In genomic region chr13:98919566-98919965, GRCh38 we compare ENCODE assay signal across 16 cellular contexts. TPM values are rescaled to one million over a fixed set of nuclear protein-coding genes. Genes with fewer than 3 reads are reported as not detected.
DNase-seq lines count a peak whose midpoint lies in the region; ATAC-seq, FAIRE-seq and TF ChIP-seq lines count a peak whose summit lies in the region.
"Had no signal": no experiment of that assay in that cellular context is flagged by ENCODE, and none has a peak within 500 bp of the region (broad histone marks: within the 10 kb centered on the region; RNA-seq: fewer than 3 reads in every experiment).

No MANE protein-coding gene starts in this region.

- H3K4me1 Mint-ChIP-seq in activated naive CD4-positive, alpha-beta T cell treated with anti-CD3 and anti-CD28 coated beads, Interleukin-2, amount 10 ng/mL, durations not matched to agents 7 days and 5 days, result peaks cover 44% of the 10 kb centered on the region

- H3K27ac ChIP-seq in neutrophil, result peak overlapping the region; percentile 83
- H3K27ac ChIP-seq: 22Rv1, sigmoid colon had no signal

- no peak for ATAC-seq in GM18505 (IDR thresholded peaks at IDR 0.05; ENCODE audit: unreplicated experiment)
- ATAC-seq: left colon, mucosa of descending colon had no signal

- TF ChIP-seq POLR2A in H54 (IDR thresholded peaks at IDR 0.05; ENCODE audit: low read depth, low read length) (no peak), GM18505 (IDR thresholded peaks at IDR 0.05; ENCODE audit: borderline replicate concordance, extremely low read depth, insufficient read depth, insufficient read length) (no peak)

- TF ChIP-seq CTCF in neutrophil (IDR thresholded peaks at IDR 0.05), result no peak

- peak overlapping the region in 1 of 2 experiments; percentile 13 for H3K4me3 ChIP-seq in neutrophil (ENCODE audit: low read depth in 1 of 2, low read length in 1 of 2)
- H3K4me3 ChIP-seq: mucosa of descending colon, sigmoid colon had no signal

- H3K36me3 ChIP-seq in neutrophil, result no peaks in the 10 kb centered on the region

- H3K27ac Mint-ChIP-seq in activated naive CD4-positive, alpha-beta T cell treated with anti-CD3 and anti-CD28 coated beads, Interleukin-2, amount 10 ng/mL, durations not matched to agents 7 days and 5 days, result peak overlapping the region; percentile 71
- H3K27ac Mint-ChIP-seq: CD14-positive monocyte had no signal

- H3K4me1 ChIP-seq in neutrophil (ENCODE audit: control insufficient read depth in 1 of 2, insufficient read depth in 1 of 2, low read depth in 1 of 2, low read length in 1 of 2), result peaks cover 42 to 47% of the 10 kb centered on the region in 2 experiments

- DNase-seq in NCI-H146 (lab: John Stamatoyannopoulos, UW) (peak; percentile 7), NCI-H146 treated with DMSO at 0.1 percent for 48 hours (lab: John Stamatoyannopoulos, UW; ENCODE audit: unreplicated experiment) (no peak), H54 (ENCODE audit: insufficient read length, low spot score) (no peak), T-helper 9 cell (no peak), A172 (ENCODE audit: low spot score) (no peak)
- no peak for DNase-seq in activated naive CD4-positive, alpha-beta T cell treated with anti-CD3 and anti-CD28 coated beads, Interleukin-2, amount 10 ng/mL, durations not matched to agents 7 days and 5 days
- DNase-seq: left colon, mucosa of descending colon, NCI-H1694 treated with DMSO at 0.1 percent for 48 hours, occipital lobe, SIG-M5, sigmoid colon had no signal

- H3K9me3 Mint-ChIP-seq in activated naive CD4-positive, alpha-beta T cell treated with anti-CD3 and anti-CD28 coated beads, Interleukin-2, amount 10 ng/mL, durations not matched to agents 7 days and 5 days, result peaks cover 4% of the 10 kb centered on the region
- H3K9me3 Mint-ChIP-seq: CD14-positive monocyte had no signal

- no peaks in the 10 kb centered on the region for H3K9me3 ChIP-seq in neutrophil
- H3K9me3 ChIP-seq: mucosa of descending colon, sigmoid colon had no signal

- peak; percentile 6 for FAIRE-seq in H54 (lab: Jason Lieb, UNC)

- H3K36me3 Mint-ChIP-seq in activated naive CD4-positive, alpha-beta T cell treated with anti-CD3 and anti-CD28 coated beads, Interleukin-2, amount 10 ng/mL, durations not matched to agents 7 days and 5 days, result peaks cover 85% of the 10 kb centered on the region
- H3K36me3 Mint-ChIP-seq: CD14-positive monocyte had no signal

- H3K27me3 ChIP-seq in neutrophil, result peaks cover 10% of the 10 kb centered on the region
- H3K27me3 ChIP-seq: sigmoid colon had no signal

- no peak overlapping the region for H3K4me3 Mint-ChIP-seq in activated naive CD4-positive, alpha-beta T cell treated with anti-CD3 and anti-CD28 coated beads, Interleukin-2, amount 10 ng/mL, durations not matched to agents 7 days and 5 days
- H3K4me3 Mint-ChIP-seq: CD14-positive monocyte had no signal

- CTCF ChIA-PET in activated naive CD4-positive, alpha-beta T cell treated with anti-CD3 and anti-CD28 coated beads, Interleukin-2, amount 10 ng/mL, durations not matched to agents 7 days and 5 days (lab: Charles Lee), result interaction anchor here (0.7 to 1.6 kb wide), 2 partner anchors 12 to 50 kb away, joined by 3 to 5 read pairs; no protein-coding TSS in a partner anchor

- no peaks in the 10 kb centered on the region for H3K27me3 Mint-ChIP-seq in activated naive CD4-positive, alpha-beta T cell treated with anti-CD3 and anti-CD28 coated beads, Interleukin-2, amount 10 ng/mL, durations not matched to agents 7 days and 5 days

RNA-seq across cellular contexts. Expression of gene DOCK9, which starts 58.3 kb away (rescaled TPM):
- 51.0 and 153 TPM in 2 replicates for total RNA-seq in A172 (2014; rRNA removed; shearing (Covaris generic))
